In genomic region chr17:40167685-40168261, GRCh38 we compare ENCODE assay signal across 9 cellular contexts. TPM values are rescaled to one million over a fixed set of nuclear protein-coding genes. Genes with fewer than 3 reads are reported as not detected.
A peak's percentile ranks its signal among the peaks of the same experiment; 100 is the strongest.
DNase-seq lines count a peak whose midpoint lies in the region; ATAC-seq, FAIRE-seq and TF ChIP-seq lines count a peak whose summit lies in the region.
"Had no signal": no experiment of that assay in that cellular context is flagged by ENCODE, and none has a peak within 500 bp of the region (broad histone marks: within the 10 kb centered on the region; RNA-seq: fewer than 3 reads in every experiment).

No MANE protein-coding gene starts in this region.

- peaks cover 5% of the 10 kb centered on the region for H3K79me2 ChIP-seq in parathyroid adenoma

- no peak for TF ChIP-seq CTCF in CD8-positive, alpha-beta T cell (IDR thresholded peaks at IDR 0.05)
- TF ChIP-seq CTCF in Panc1 (IDR thresholded peaks at IDR 0.05) = no peak
- TF ChIP-seq CTCF in parathyroid adenoma (IDR thresholded peaks at IDR 0.05) = no peak

- POLR2A ChIA-PET in CD8-positive, alpha-beta T cell (lab: Charles Lee) = interaction anchor here (1.1 to 2.2 kb wide), 5 partner anchors 28 to 105 kb away, joined by 3 to 25 read pairs (median 5); partner anchors contain the start of genes CASC3 and THRA
- POLR2A ChIA-PET in Panc1 (lab: Charles Lee) = interaction anchor here (0.6 kb wide), 1 partner anchor 45 kb away, joined by 3 read pairs; no protein-coding TSS in a partner anchor

- no peaks in the 10 kb centered on the region for H3K27me3 ChIP-seq in CD8-positive, alpha-beta T cell (ENCODE audit: insufficient read depth, low read length)
- H3K27me3 ChIP-seq in Panc1 (ENCODE audit: control insufficient read depth, insufficient read depth, low read length) (no peaks in the 10 kb centered on the region), esophagus (ENCODE audit: control insufficient read depth in 1 of 2, insufficient read depth in 2 of 2, low read length in 2 of 2) (no peaks in the 10 kb centered on the region), parathyroid adenoma (ENCODE audit: control insufficient read depth, insufficient read depth, low read length) (no peaks in the 10 kb centered on the region), small intestine (ENCODE audit: control insufficient read depth in 2 of 2, insufficient read depth in 2 of 2, low read length in 2 of 2) (no peaks in the 10 kb centered on the region)

- no peak overlapping the region for H3K4me3 ChIP-seq in CD8-positive, alpha-beta T cell (ENCODE audit: low read depth, low read length)
- H3K4me3 ChIP-seq in Panc1 (ENCODE audit: low read depth in 2 of 2, low read length in 2 of 2) (no peak overlapping the region), esophagus (ENCODE audit: low read depth in 1 of 2, low read length in 2 of 2) (no peak overlapping the region), parathyroid adenoma (ENCODE audit: low read depth, low read length) (no peak overlapping the region), small intestine (ENCODE audit: low read depth in 1 of 2, low read length in 2 of 2) (no peak overlapping the region)

- H3K27ac Mint-ChIP-seq in CD8-positive, alpha-beta T cell = peak overlapping the region; percentile 80

- CTCF ChIA-PET in CD8-positive, alpha-beta T cell (lab: Charles Lee) = interaction anchor here (0.7 to 3.8 kb wide), 35 partner anchors 9 to 163 kb away, joined by 3 to 118 read pairs (median 7); partner anchors contain the start of genes CASC3, CSF3, MED24 and MSL1
- CTCF ChIA-PET in Panc1 (lab: Charles Lee) = interaction anchor here (1.0 to 3.1 kb wide), 3 partner anchors 11 to 55 kb away, joined by 3 to 42 read pairs (median 7); no protein-coding TSS in a partner anchor

- peaks cover 81% of the 10 kb centered on the region for H3K36me3 Mint-ChIP-seq in CD8-positive, alpha-beta T cell

- peaks cover 59% of the 10 kb centered on the region for H3K36me3 ChIP-seq in CD8-positive, alpha-beta T cell (ENCODE audit: insufficient read depth, low read length)
- H3K36me3 ChIP-seq in Panc1 (ENCODE audit: control insufficient read depth, insufficient read depth, low read length) = peaks cover 41% of the 10 kb centered on the region
- peaks cover 21 to 22% of the 10 kb centered on the region in 2 donors for H3K36me3 ChIP-seq in esophagus (ENCODE audit: control insufficient read depth in 2 of 2, insufficient read depth in 2 of 2, low read length in 1 of 2)
- H3K36me3 ChIP-seq in parathyroid adenoma (ENCODE audit: control insufficient read depth, insufficient read depth, low read length) = no peaks in the 10 kb centered on the region
- H3K36me3 ChIP-seq in small intestine (ENCODE audit: control insufficient read depth in 2 of 2, insufficient read depth in 2 of 2, low read length in 2 of 2) = peaks cover 13 to 40% of the 10 kb centered on the region in 2 donors

- no peak overlapping the region for H3K27ac ChIP-seq in CD8-positive, alpha-beta T cell (ENCODE audit: low read depth, low read length)
- no peak overlapping the region for H3K27ac ChIP-seq in Panc1 (ENCODE audit: low read length)
- H3K27ac ChIP-seq in esophagus (ENCODE audit: low read depth in 2 of 2, low read length in 1 of 2) = peak overlapping the region; percentile 5 to 67
- H3K27ac ChIP-seq in parathyroid adenoma = peak overlapping the region; percentile 17
- peak overlapping the region in 1 of 2 donors; percentile 27 for H3K27ac ChIP-seq in small intestine (ENCODE audit: low read depth in 1 of 2, low read length in 1 of 2)

- H3K4me1 Mint-ChIP-seq in CD8-positive, alpha-beta T cell (ENCODE audit: low read depth) = peaks cover 9% of the 10 kb centered on the region

- no peak overlapping the region for H3K9ac ChIP-seq in parathyroid adenoma

- BruUV-seq in Panc1 (replicated peaks; lab: Mats Ljungman, UMichigan) = no TSS peak

- DNase-seq in CD8-positive, alpha-beta T cell = no peak
- DNase-seq in Panc1 (ENCODE audit: low read depth, low spot score) = no peak
- DNase-seq in NCI-H526 treated with DMSO at 0.1 percent for 48 hours (lab: John Stamatoyannopoulos, UW) = no peak
- DNase-seq in RKO (ENCODE audit: low spot score) = no peak
- no peak for DNase-seq in small intestine

- H3K27me3 Mint-ChIP-seq in CD8-positive, alpha-beta T cell (ENCODE audit: low read depth) = no peaks in the 10 kb centered on the region

- no peak for FAIRE-seq in small intestine (lab: Jason Lieb, UNC)
- FAIRE-seq: colon had no signal

- no peak overlapping the region for H2AFZ ChIP-seq in parathyroid adenoma

- intact Hi-C loops in CD8-positive, alpha-beta T cell (cut with DNase I, micrococcal nuclease) = loop anchor here (1.0 to 5.0 kb wide), 6 partner anchors 45 to 154 kb away; partner anchors contain the start of gene THRA (in 2 of the 2)
- intact Hi-C loops in Panc1 (cut with micrococcal nuclease; ENCODE audit: unreplicated experiment) = loop anchor here (1.0 kb wide), 1 partner anchor 54 kb away; no protein-coding TSS in a partner anchor

- in situ Hi-C loops in Panc1 (cut with HindIII; ENCODE audit: low pct_unique_long_range_greater_than_20kb, low sequenced_read_pairs) = no loop called here

- no peaks in the 10 kb centered on the region for H3K9me3 ChIP-seq in CD8-positive, alpha-beta T cell (ENCODE audit: low read length)
- H3K9me3 ChIP-seq in Panc1 (ENCODE audit: control insufficient read depth, insufficient read depth, low read depth, low read length) (no peaks in the 10 kb centered on the region), esophagus (ENCODE audit: control insufficient read depth in 2 of 2, insufficient read depth in 1 of 2, low read depth in 1 of 2, low read length in 1 of 2) (no peaks in the 10 kb centered on the region), parathyroid adenoma (ENCODE audit: control insufficient read depth, low read length) (no peaks in the 10 kb centered on the region), small intestine (ENCODE audit: control insufficient read depth, low read depth) (no peaks in the 10 kb centered on the region)

- no peak for ATAC-seq in CD8-positive, alpha-beta T cell
- ATAC-seq in Panc1 = peak; percentile 67
- ATAC-seq in GM21825 (IDR thresholded peaks at IDR 0.05; ENCODE audit: unreplicated experiment) = no peak

- H3K4me2 ChIP-seq in parathyroid adenoma (ENCODE audit: low read length) = no peak overlapping the region

- WGBS in esophagus, 2 donors = 78 to 90% methylated on average over 3 of the region's 3 CpGs
- WGBS in small intestine, 3 donors = 90 to 98% (median 96%) methylated on average over 3 of the region's 3 CpGs

- H3K4me3 Mint-ChIP-seq in CD8-positive, alpha-beta T cell = no peak overlapping the region

- no peaks in the 10 kb centered on the region for H3K9me3 Mint-ChIP-seq in CD8-positive, alpha-beta T cell

- peaks cover 4% of the 10 kb centered on the region for H3K4me1 ChIP-seq in CD8-positive, alpha-beta T cell (ENCODE audit: insufficient read depth, low read length)
- H3K4me1 ChIP-seq in Panc1 (ENCODE audit: control insufficient read depth, insufficient read depth, low read length) (no peaks in the 10 kb centered on the region), esophagus (ENCODE audit: control insufficient read depth in 2 of 2, insufficient read depth in 2 of 2, low read length in 1 of 2) (no peaks in the 10 kb centered on the region), parathyroid adenoma (no peaks in the 10 kb centered on the region), small intestine (ENCODE audit: control insufficient read depth in 2 of 2, insufficient read depth in 1 of 2, low read depth in 1 of 2, low read length in 1 of 2) (no peaks in the 10 kb centered on the region)

RNA-seq across cellular contexts. Expression of gene RAPGEFL1, which starts 9.5 kb away (rescaled TPM):
- total RNA-seq in CD8-positive, alpha-beta T cell = 1 to 10 TPM; 8.8 to 9.2 TPM
- 6.5 TPM for total RNA-seq in Panc1 (2021; ENCODE audit: unreplicated experiment)
- 3.3 TPM for polyA plus RNA-seq in Panc1 (2012; ENCODE audit: insufficient read length)
- polyA plus RNA-seq in esophagus = 100 to 1,000 TPM; 109 to 282 TPM
- polyA plus RNA-seq in small intestine = 100 to 1,000 TPM in 1 of 3 donors, 10 to 100 TPM in 2; 37.2 to 121 (median 78.6) TPM

RNA-seq across cellular contexts. Expression of gene CASC3, which starts 27.4 kb away (rescaled TPM):
- total RNA-seq in CD8-positive, alpha-beta T cell = 100 to 1,000 TPM; 187 to 198 TPM
- 97.4 TPM for total RNA-seq in Panc1 (2021; ENCODE audit: unreplicated experiment)
- polyA plus RNA-seq in Panc1 (2012; ENCODE audit: insufficient read length) = 52.3 TPM
- 10 to 100 TPM; 24.3 to 24.6 TPM for polyA plus RNA-seq in esophagus
- polyA plus RNA-seq in small intestine = 10 to 100 TPM; 24.2 to 36.9 (median 28.6) TPM

RNA-seq across cellular contexts. Expression of gene MSL1, which starts 46.0 kb away (rescaled TPM):
- total RNA-seq in CD8-positive, alpha-beta T cell = 10 to 100 TPM; 43.8 to 46.6 TPM
- 96.3 TPM for total RNA-seq in Panc1 (2021; ENCODE audit: unreplicated experiment)
- polyA plus RNA-seq in Panc1 (2012; ENCODE audit: insufficient read length) = 48.8 TPM
- polyA plus RNA-seq in esophagus (10 to 100 TPM; 42.1 to 59.5 TPM), small intestine (10 to 100 TPM; 53.1 to 81.6 (median 57.0) TPM)

RNA-seq across cellular contexts. Expression of gene WIPF2, which starts 51.3 kb away (rescaled TPM):
- 10 to 100 TPM; 26.8 to 30.8 TPM for total RNA-seq in CD8-positive, alpha-beta T cell
- total RNA-seq in Panc1 (2021; ENCODE audit: unreplicated experiment) = 45.9 TPM
- 33.6 TPM for polyA plus RNA-seq in Panc1 (2012; ENCODE audit: insufficient read length)
- polyA plus RNA-seq in esophagus = 10 to 100 TPM in 1 of 2 donors, 1 to 10 TPM in 1; 9.1 to 15.3 TPM
- polyA plus RNA-seq in small intestine = 10 to 100 TPM; 12.5 to 14.1 (median 13.9) TPM

Comparison
In these comparisons a context has a peak if more than half of its experiments do, and no peak if none do; other contexts are left out.
1. H3K27ac ChIP-seq: peak in esophagus (2 of 2) and parathyroid adenoma (single experiment); none in CD8-positive, alpha-beta T cell (single experiment) and Panc1 (single experiment).